1 cellular context compared by ENCODE assay signal in the genomic region with DNA sequence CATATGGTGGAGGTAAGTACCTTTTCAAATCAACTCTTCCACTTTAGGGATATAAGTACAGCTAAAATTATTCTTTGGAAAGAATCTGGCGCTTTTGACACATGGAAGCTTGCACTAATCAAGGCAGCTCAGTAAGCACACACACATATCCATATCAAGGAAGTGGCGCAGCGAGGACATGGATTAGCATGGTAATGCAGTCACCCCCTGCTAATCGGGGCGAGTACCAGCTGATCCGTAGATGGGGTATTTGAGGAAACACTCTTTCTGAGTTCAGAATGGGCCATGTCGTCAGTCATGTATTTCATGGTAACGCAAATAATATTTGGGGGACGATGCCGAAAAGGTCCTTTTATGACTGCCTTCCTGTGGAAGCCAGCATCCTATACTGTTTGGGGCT.
TF ChIP-seq lines count a peak whose summit lies in the region.

No MANE protein-coding gene starts in this region.

TF ChIP-seq in GM23338, 12 proteins besides CTCF, POLR2A, EP300 and RAD21 (continued from another document):
- TF ChIP-seq, protein P1, sequence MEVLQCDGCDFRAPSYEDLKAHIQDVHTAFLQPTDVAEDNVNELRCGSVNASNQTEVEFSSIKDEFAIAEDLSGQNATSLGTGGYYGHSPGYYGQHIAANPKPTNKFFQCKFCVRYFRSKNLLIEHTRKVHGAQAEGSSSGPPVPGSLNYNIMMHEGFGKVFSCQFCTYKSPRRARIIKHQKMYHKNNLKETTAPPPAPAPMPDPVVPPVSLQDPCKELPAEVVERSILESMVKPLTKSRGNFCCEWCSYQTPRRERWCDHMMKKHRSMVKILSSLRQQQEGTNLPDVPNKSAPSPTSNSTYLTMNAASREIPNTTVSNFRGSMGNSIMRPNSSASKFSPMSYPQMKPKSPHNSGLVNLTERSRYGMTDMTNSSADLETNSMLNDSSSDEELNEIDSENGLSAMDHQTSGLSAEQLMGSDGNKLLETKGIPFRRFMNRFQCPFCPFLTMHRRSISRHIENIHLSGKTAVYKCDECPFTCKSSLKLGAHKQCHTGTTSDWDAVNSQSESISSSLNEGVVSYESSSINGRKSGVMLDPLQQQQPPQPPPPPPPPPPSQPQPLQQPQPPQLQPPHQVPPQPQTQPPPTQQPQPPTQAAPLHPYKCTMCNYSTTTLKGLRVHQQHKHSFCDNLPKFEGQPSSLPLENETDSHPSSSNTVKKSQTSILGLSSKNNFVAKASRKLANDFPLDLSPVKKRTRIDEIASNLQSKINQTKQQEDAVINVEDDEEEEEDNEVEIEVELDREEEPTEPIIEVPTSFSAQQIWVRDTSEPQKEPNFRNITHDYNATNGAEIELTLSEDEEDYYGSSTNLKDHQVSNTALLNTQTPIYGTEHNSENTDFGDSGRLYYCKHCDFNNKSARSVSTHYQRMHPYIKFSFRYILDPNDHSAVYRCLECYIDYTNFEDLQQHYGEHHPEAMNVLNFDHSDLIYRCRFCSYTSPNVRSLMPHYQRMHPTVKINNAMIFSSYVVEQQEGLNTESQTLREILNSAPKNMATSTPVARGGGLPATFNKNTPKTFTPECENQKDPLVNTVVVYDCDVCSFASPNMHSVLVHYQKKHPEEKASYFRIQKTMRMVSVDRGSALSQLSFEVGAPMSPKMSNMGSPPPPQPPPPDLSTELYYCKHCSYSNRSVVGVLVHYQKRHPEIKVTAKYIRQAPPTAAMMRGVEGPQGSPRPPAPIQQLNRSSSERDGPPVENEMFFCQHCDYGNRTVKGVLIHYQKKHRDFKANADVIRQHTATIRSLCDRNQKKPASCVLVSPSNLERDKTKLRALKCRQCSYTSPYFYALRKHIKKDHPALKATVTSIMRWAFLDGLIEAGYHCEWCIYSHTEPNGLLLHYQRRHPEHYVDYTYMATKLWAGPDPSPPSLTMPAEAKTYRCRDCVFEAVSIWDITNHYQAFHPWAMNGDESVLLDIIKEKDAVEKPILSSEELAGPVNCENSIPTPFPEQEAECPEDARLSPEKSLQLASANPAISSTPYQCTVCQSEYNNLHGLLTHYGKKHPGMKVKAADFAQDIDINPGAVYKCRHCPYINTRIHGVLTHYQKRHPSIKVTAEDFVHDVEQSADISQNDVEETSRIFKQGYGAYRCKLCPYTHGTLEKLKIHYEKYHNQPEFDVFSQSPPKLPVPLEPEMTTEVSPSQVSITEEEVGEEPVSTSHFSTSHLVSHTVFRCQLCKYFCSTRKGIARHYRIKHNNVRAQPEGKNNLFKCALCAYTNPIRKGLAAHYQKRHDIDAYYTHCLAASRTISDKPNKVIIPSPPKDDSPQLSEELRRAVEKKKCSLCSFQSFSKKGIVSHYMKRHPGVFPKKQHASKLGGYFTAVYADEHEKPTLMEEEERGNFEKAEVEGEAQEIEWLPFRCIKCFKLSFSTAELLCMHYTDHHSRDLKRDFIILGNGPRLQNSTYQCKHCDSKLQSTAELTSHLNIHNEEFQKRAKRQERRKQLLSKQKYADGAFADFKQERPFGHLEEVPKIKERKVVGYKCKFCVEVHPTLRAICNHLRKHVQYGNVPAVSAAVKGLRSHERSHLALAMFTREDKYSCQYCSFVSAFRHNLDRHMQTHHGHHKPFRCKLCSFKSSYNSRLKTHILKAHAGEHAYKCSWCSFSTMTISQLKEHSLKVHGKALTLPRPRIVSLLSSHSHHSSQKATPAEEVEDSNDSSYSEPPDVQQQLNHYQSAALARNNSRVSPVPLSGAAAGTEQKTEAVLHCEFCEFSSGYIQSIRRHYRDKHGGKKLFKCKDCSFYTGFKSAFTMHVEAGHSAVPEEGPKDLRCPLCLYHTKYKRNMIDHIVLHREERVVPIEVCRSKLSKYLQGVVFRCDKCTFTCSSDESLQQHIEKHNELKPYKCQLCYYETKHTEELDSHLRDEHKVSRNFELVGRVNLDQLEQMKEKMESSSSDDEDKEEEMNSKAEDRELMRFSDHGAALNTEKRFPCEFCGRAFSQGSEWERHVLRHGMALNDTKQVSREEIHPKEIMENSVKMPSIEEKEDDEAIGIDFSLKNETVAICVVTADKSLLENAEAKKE (CRISPR knock-in tag; IDR thresholded peaks at IDR 0.05) = no peak
- TF ChIP-seq, protein P2, sequence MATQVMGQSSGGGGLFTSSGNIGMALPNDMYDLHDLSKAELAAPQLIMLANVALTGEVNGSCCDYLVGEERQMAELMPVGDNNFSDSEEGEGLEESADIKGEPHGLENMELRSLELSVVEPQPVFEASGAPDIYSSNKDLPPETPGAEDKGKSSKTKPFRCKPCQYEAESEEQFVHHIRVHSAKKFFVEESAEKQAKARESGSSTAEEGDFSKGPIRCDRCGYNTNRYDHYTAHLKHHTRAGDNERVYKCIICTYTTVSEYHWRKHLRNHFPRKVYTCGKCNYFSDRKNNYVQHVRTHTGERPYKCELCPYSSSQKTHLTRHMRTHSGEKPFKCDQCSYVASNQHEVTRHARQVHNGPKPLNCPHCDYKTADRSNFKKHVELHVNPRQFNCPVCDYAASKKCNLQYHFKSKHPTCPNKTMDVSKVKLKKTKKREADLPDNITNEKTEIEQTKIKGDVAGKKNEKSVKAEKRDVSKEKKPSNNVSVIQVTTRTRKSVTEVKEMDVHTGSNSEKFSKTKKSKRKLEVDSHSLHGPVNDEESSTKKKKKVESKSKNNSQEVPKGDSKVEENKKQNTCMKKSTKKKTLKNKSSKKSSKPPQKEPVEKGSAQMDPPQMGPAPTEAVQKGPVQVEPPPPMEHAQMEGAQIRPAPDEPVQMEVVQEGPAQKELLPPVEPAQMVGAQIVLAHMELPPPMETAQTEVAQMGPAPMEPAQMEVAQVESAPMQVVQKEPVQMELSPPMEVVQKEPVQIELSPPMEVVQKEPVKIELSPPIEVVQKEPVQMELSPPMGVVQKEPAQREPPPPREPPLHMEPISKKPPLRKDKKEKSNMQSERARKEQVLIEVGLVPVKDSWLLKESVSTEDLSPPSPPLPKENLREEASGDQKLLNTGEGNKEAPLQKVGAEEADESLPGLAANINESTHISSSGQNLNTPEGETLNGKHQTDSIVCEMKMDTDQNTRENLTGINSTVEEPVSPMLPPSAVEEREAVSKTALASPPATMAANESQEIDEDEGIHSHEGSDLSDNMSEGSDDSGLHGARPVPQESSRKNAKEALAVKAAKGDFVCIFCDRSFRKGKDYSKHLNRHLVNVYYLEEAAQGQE (IDR thresholded peaks at IDR 0.05; ENCODE audit: unreplicated experiment) = no peak
- TF ChIP-seq STAT1 (IDR thresholded peaks at IDR 0.05; ENCODE audit: unreplicated experiment) = no peak
